In the genomic region with DNA sequence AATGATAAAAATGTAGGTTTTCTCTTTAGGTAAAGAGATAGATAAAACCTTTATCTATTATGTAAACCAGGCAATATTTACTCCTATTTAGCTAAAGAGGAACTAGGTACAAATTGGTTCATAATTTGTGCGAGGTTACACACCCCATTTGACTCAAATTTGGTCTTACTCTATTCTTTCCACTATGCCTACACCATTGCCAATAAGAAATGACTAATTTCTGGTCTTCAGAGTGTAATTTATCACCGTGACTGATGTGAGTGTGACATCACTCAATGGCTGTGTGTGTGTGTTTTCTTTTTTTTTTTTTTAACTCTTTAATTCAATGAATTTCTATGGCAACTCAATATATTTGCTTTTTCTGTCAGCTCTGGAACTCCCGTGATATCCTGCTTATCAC, we compare ENCODE assay signal across 18 cellular contexts.
DNase-seq lines count a peak whose midpoint lies in the region; ATAC-seq and TF ChIP-seq lines count a peak whose summit lies in the region.
"Had no signal": no experiment of that assay in that cellular context is flagged by ENCODE, and none has a peak within 500 bp of the region (broad histone marks: within the 10 kb centered on the region; RNA-seq: fewer than 3 reads in every experiment).

No MANE protein-coding gene starts in this region.

- H3K9ac ChIP-seq in neural cell (ENCODE audit: low read length), result no peak overlapping the region
- H3K9ac ChIP-seq: BLaER1 had no signal

- no peak overlapping the region for H3K4me3 Mint-ChIP-seq in MCF 10A (ENCODE audit: unreplicated experiment)
- H3K4me3 Mint-ChIP-seq: CD4-positive, CD25-positive, alpha-beta regulatory T cell; CD8-positive, alpha-beta T cell; GM23338; H9 had no signal

- BruUV-seq in MCF 10A (replicated peaks; lab: Mats Ljungman, UMichigan), result no TSS peak

- no peak for TF ChIP-seq RAD21 in neural cell (conservative IDR thresholded peaks at IDR 0.05)

- H3K36me3 ChIP-seq in SJCRH30, result no peaks in the 10 kb centered on the region
- H3K36me3 ChIP-seq in neural cell (ENCODE audit: insufficient read depth, low read length), result no peaks in the 10 kb centered on the region
- H3K36me3 ChIP-seq: BLaER1 had no signal

- CTCF ChIA-PET in MCF 10A (lab: Yijun Ruan, JAX), result no interaction called here

- H4K20me1 ChIP-seq in neural cell (ENCODE audit: insufficient read depth), result no peaks in the 10 kb centered on the region
- H4K20me1 ChIP-seq: BLaER1 had no signal

- no peak overlapping the region for H3K4me3 ChIP-seq in SJCRH30
- no peak overlapping the region for H3K4me3 ChIP-seq in neural cell (ENCODE audit: low read length)
- H3K4me3 ChIP-seq: BLaER1, GM23338 had no signal

- no peaks in the 10 kb centered on the region for H3K4me1 Mint-ChIP-seq in MCF 10A (ENCODE audit: insufficient read depth, unreplicated experiment)
- H3K4me1 Mint-ChIP-seq: CD4-positive, CD25-positive, alpha-beta regulatory T cell had no signal

- TF ChIP-seq EP300 in neural cell (conservative IDR thresholded peaks at IDR 0.05; ENCODE audit: poor library complexity, severe bottlenecking), result peak; percentile 59

- no peaks in the 10 kb centered on the region for H3K27me3 ChIP-seq in SJCRH30
- H3K27me3 ChIP-seq in neural cell (ENCODE audit: insufficient read depth, low read depth, low read length), result no peaks in the 10 kb centered on the region
- H3K27me3 ChIP-seq: BLaER1 had no signal

- no peak overlapping the region for H3K27ac Mint-ChIP-seq in MCF 10A (ENCODE audit: low read depth, unreplicated experiment)
- H3K27ac Mint-ChIP-seq: CD4-positive, CD25-positive, alpha-beta regulatory T cell; CD8-positive, alpha-beta T cell; GM23338 had no signal

- H3K36me3 Mint-ChIP-seq in MCF 10A (ENCODE audit: insufficient read depth, unreplicated experiment), result no peaks in the 10 kb centered on the region
- H3K36me3 Mint-ChIP-seq: CD4-positive, CD25-positive, alpha-beta regulatory T cell; CD8-positive, alpha-beta T cell had no signal

- DNase-seq in M059J (ENCODE audit: low read depth) (peak; percentile 11), SJCRH30 (peak in 1 of 2 experiments; percentile 47), Ammon's horn (ENCODE audit: low spot score) (no peak), MCF 10A (ENCODE audit: unreplicated experiment) (no peak)
- DNase-seq: ACHN; AML-193; Caco-2; CD4-positive, CD25-positive, alpha-beta regulatory T cell; CD8-positive, alpha-beta T cell; DMS153; DND-41; H9 had no signal

- H3K27me3 Mint-ChIP-seq in MCF 10A (ENCODE audit: insufficient read depth, unreplicated experiment), result no peaks in the 10 kb centered on the region
- H3K27me3 Mint-ChIP-seq: CD4-positive, CD25-positive, alpha-beta regulatory T cell had no signal

- intact Hi-C loops in MCF 10A (cut with micrococcal nuclease), result no loop called here

- no peaks in the 10 kb centered on the region for H3F3A ChIP-seq in neural cell (ENCODE audit: insufficient read depth, low read length, poor library complexity, severe bottlenecking)

- H3K27ac ChIP-seq in SJCRH30 (peak overlapping the region; percentile 34), neural cell (ENCODE audit: low read length) (peak overlapping the region; percentile 51)
- H3K27ac ChIP-seq: BLaER1, C4-2B had no signal

- no peaks in the 10 kb centered on the region for H3K9me3 ChIP-seq in SJCRH30 (replicated peaks)
- no peaks in the 10 kb centered on the region for H3K9me3 ChIP-seq in neural cell (ENCODE audit: low read length)
- H3K9me3 ChIP-seq: BLaER1, Caco-2 had no signal

- TF ChIP-seq CTCF in neural cell (IDR thresholded peaks at IDR 0.05; ENCODE audit: poor library complexity, severe bottlenecking) (no peak), MCF 10A (IDR thresholded peaks at IDR 0.05; ENCODE audit: unreplicated experiment) (no peak)

- H3K79me2 ChIP-seq in neural cell (replicated peaks; ENCODE audit: insufficient read depth, low read length), result no peaks in the 10 kb centered on the region

- H3K4me2 ChIP-seq in neural cell (ENCODE audit: low read length), result no peak overlapping the region
- H3K4me2 ChIP-seq: BLaER1, GM23338 had no signal

- no peaks in the 10 kb centered on the region for H3K9me2 ChIP-seq in neural cell (ENCODE audit: insufficient read depth, low read length)

- POLR2A ChIA-PET in MCF 10A (lab: Yijun Ruan, JAX), result no interaction called here

- peaks cover 12% of the 10 kb centered on the region for H3K4me1 ChIP-seq in SJCRH30
- H3K4me1 ChIP-seq: BLaER1, Caco-2 had no signal

- no peak overlapping the region for H2AFZ ChIP-seq in neural cell (ENCODE audit: low read depth, low read length)
- H2AFZ ChIP-seq: GM23338 had no signal

- ATAC-seq in HG03159 (IDR thresholded peaks at IDR 0.05; ENCODE audit: unreplicated experiment), result no peak
- ATAC-seq: CD8-positive, alpha-beta T cell; GM23338; HCT116 had no signal

- no peaks in the 10 kb centered on the region for H3K9me3 Mint-ChIP-seq in MCF 10A (ENCODE audit: unreplicated experiment)
- H3K9me3 Mint-ChIP-seq: GM23338, H9 had no signal

TF ChIP-seq in neural cell, 6 proteins besides CTCF, POLR2A, EP300 and RAD21:
- no peak for TF ChIP-seq TAF1 (IDR thresholded peaks at IDR 0.05; ENCODE audit: low read depth)
- TF ChIP-seq POLR2AphosphoS5 (IDR thresholded peaks at IDR 0.05), result no peak
- TF ChIP-seq EZH2 (IDR thresholded peaks at IDR 0.05; ENCODE audit: borderline replicate concordance, insufficient read depth, low read length, poor library complexity, severe bottlenecking), result no peak
- TF ChIP-seq, protein P1, sequence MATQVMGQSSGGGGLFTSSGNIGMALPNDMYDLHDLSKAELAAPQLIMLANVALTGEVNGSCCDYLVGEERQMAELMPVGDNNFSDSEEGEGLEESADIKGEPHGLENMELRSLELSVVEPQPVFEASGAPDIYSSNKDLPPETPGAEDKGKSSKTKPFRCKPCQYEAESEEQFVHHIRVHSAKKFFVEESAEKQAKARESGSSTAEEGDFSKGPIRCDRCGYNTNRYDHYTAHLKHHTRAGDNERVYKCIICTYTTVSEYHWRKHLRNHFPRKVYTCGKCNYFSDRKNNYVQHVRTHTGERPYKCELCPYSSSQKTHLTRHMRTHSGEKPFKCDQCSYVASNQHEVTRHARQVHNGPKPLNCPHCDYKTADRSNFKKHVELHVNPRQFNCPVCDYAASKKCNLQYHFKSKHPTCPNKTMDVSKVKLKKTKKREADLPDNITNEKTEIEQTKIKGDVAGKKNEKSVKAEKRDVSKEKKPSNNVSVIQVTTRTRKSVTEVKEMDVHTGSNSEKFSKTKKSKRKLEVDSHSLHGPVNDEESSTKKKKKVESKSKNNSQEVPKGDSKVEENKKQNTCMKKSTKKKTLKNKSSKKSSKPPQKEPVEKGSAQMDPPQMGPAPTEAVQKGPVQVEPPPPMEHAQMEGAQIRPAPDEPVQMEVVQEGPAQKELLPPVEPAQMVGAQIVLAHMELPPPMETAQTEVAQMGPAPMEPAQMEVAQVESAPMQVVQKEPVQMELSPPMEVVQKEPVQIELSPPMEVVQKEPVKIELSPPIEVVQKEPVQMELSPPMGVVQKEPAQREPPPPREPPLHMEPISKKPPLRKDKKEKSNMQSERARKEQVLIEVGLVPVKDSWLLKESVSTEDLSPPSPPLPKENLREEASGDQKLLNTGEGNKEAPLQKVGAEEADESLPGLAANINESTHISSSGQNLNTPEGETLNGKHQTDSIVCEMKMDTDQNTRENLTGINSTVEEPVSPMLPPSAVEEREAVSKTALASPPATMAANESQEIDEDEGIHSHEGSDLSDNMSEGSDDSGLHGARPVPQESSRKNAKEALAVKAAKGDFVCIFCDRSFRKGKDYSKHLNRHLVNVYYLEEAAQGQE (IDR thresholded peaks at IDR 0.05; ENCODE audit: borderline replicate concordance), result no peak
- no peak for TF ChIP-seq SMC3 (conservative IDR thresholded peaks at IDR 0.05; ENCODE audit: poor library complexity)
- no peak for TF ChIP-seq MXI1 (conservative IDR thresholded peaks at IDR 0.05; ENCODE audit: poor library complexity, severe bottlenecking)
